Comparison of ENCODE assay signal across 13 cellular contexts in the genomic region with DNA sequence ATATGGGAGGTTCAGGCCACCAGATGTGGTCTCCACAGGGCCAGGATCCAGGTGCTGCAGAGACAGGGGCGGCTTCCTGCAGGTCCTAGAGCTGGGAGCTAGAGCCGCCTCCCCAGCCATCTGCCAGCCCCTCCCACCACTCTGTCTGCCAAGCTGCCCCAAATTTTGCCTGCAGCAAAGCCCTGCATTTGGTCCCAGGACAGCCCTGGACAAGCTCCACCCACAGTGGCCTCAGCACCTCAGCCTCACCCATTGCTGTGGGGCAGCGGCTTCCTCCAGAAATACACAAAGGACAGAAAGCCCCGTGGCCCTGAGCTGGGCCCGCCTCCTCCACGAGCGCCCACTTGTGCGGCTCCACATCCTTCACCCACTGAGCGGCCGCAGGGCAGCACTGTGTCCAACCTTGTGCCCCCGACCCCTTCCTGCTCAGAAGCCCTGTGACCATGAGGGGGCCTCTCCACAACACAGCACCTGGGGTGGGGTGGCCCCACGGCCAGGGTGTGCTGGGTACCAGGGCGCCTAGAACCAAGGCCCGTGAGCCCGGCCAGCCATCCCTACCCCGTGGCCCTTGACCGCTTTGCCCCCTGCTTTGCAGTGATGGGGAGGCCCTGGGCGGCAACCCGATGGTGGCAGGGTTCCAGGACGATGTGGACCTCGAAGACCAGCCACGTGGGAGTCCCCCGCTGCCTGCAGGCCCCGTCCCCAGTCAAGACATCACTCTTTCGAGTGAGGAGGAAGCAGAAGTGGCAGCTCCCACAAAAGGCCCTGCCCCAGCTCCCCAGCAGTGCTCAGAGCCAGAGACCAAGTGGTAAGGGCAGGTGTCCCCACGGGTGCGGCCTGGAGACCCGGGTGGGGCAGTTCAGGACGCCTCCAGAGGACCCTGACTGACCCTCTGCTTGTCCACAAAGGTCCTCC.
"Had no signal": no experiment of that assay in that cellular context is flagged by ENCODE, and none has a peak within 500 bp of the region (broad histone marks: within the 10 kb centered on the region; RNA-seq: fewer than 3 reads in every experiment).

No MANE protein-coding gene starts in this region.

- ATAC-seq: activated CD4-positive, alpha-beta T cell treated with anti-CD3 and anti-CD28 coated beads for 36 hours; heart left ventricle; natural killer cell; right lobe of liver; stimulated activated naive CD8-positive, alpha-beta T cell treated with anti-CD3 and anti-CD28 coated beads, Interleukin-15, amount 100 ng/mL, for 72 hours had no signal

- DNase-seq: activated CD4-positive, alpha-beta T cell treated with anti-CD3 and anti-CD28 coated beads for 36 hours; activated CD4-positive, alpha-beta T cell treated with anti-CD3 and anti-CD28 coated beads, Interleukin-2, amount 50 U/mL, for 4 hours; activated effector memory CD4-positive, alpha-beta T cell treated with anti-CD3 and anti-CD28 coated beads, Interleukin-2, amount 50 U/mL, for 16 hours; activated naive CD4-positive, alpha-beta T cell treated with anti-CD3 and anti-CD28 coated beads, Interleukin-2, amount 10 ng/mL, durations not matched to agents 7 days and 5 days; heart left ventricle; midbrain; natural killer cell; stimulated activated CD4-positive, alpha-beta T cell treated with anti-CD3 and anti-CD28 coated beads, Interleukin-1b, Interleukin-23, amount 100 ng/mL, for 48 hours; stimulated activated naive CD8-positive, alpha-beta T cell treated with anti-CD3 and anti-CD28 coated beads, Interleukin-15, amount 100 ng/mL, for 72 hours; transverse colon; uterus had no signal

- H3K4me3 Mint-ChIP-seq: activated CD4-positive, alpha-beta T cell treated with anti-CD3 and anti-CD28 coated beads for 36 hours; activated naive CD4-positive, alpha-beta T cell treated with anti-CD3 and anti-CD28 coated beads, Interleukin-2, amount 10 ng/mL, durations not matched to agents 7 days and 5 days; natural killer cell; stimulated activated naive CD8-positive, alpha-beta T cell treated with anti-CD3 and anti-CD28 coated beads, Interleukin-15, amount 100 ng/mL, for 72 hours; T-helper 2 cell treated with Interferon-gamma antibody and Interleukin-4, amounts not matched to agents 5 μg/mL and 100 μg/mL, for 36 hours had no signal

- H3K9me3 Mint-ChIP-seq: activated naive CD4-positive, alpha-beta T cell treated with anti-CD3 and anti-CD28 coated beads, Interleukin-2, amount 10 ng/mL, durations not matched to agents 7 days and 5 days; natural killer cell; stimulated activated naive CD8-positive, alpha-beta T cell treated with anti-CD3 and anti-CD28 coated beads, Interleukin-15, amount 100 ng/mL, for 72 hours; T-helper 2 cell treated with Interferon-gamma antibody and Interleukin-4, amounts not matched to agents 5 μg/mL and 100 μg/mL, for 36 hours had no signal

- H3K36me3 Mint-ChIP-seq: natural killer cell had no signal

- H3K27ac Mint-ChIP-seq: activated CD4-positive, alpha-beta T cell treated with anti-CD3 and anti-CD28 coated beads for 36 hours; natural killer cell; T-helper 2 cell treated with Interferon-gamma antibody and Interleukin-4, amounts not matched to agents 5 μg/mL and 100 μg/mL, for 36 hours had no signal
